ENCODE assay signal across 14 cellular contexts in the genomic region with DNA sequence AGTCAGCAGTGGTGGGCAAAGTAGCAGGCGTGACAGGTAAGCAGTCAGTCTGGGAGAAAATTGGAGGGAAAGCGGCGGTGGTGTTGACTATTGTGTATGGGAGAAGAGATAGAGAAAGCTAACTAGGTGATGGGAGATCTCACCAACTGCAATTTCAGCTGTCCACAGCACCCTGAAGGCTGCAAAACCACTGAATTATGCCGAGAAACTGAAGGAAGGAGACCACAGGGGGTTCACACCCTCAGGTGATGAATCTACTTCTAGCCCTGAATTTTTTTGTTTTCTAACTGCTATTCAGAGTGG.
A peak's percentile ranks its signal among the peaks of the same experiment; 100 is the strongest.
DNase-seq lines count a peak whose midpoint lies in the region; ATAC-seq, FAIRE-seq and TF ChIP-seq lines count a peak whose summit lies in the region.
"Had no signal": no experiment of that assay in that cellular context is flagged by ENCODE, and none has a peak within 500 bp of the region (broad histone marks: within the 10 kb centered on the region; RNA-seq: fewer than 3 reads in every experiment).

No MANE protein-coding gene starts in this region.

- no peak overlapping the region for H3K9ac ChIP-seq in K562 (ENCODE audit: insufficient read depth in 1 of 2, low read depth in 2 of 2, low read length in 2 of 2)

- 0 out of 2 replicates have a peak, but pooled peaks cover 10% of the 10 kb centered on the region for H3K9me2 ChIP-seq in GM23338 (ENCODE audit: insufficient read depth)

- H3K79me2 ChIP-seq in GM23338 (replicated peaks; ENCODE audit: insufficient read depth) (no peaks in the 10 kb centered on the region), K562 (ENCODE audit: control insufficient read depth, insufficient read depth, low read length) (no peaks in the 10 kb centered on the region)

- TF ChIP-seq RAD21 in K562 (CRISPR knock-in tag; conservative IDR thresholded peaks at IDR 0.05 in 1 of 2, IDR thresholded peaks at IDR 0.05 in 1 of 2) = no peak

- CTCF ChIA-PET in HEK293 (lab: Yijun Ruan, JAX) = interaction anchor here (0.6 to 1.5 kb wide), 2 partner anchors 53 to 154 kb away, joined by 3 to 5 read pairs; no protein-coding TSS in a partner anchor
- CTCF ChIA-PET in K562 (lab: Yijun Ruan, JAX; ENCODE audit: low intra/inter-chr PET ratio) = no interaction called here

- H3K4me1 ChIP-seq in GM23338 (ENCODE audit: insufficient read depth) = peaks cover 34% of the 10 kb centered on the region
- peaks cover 7% of the 10 kb centered on the region for H3K4me1 ChIP-seq in HEK293 (ENCODE audit: control insufficient read depth, insufficient read depth, low read length)
- peaks cover 8 to 28% of the 10 kb centered on the region in 2 experiments; a peak in 3 of 5 replicates for H3K4me1 ChIP-seq in K562 (replicated peaks in 1 of 2; ENCODE audit: control insufficient read depth in 2 of 2, insufficient read depth in 2 of 2, low read length in 2 of 2)
- H3K4me1 ChIP-seq: A549, Caco-2 had no signal

- 63% methylated on average over 3 of the region's 4 CpGs for WGBS in K562 (ENCODE audit: insufficient coverage, low coverage, missing lambda C conversion rate)

- H3K4me3 Mint-ChIP-seq in GM23338 (peak overlapping the region; percentile 25; the same call in 1 of the 3 replicates), progenitor cell of endocrine pancreas (ENCODE audit: low read depth) (no peak overlapping the region)
- H3K4me3 Mint-ChIP-seq: CD14-positive monocyte; CD8-positive, alpha-beta memory T cell had no signal

- no peaks in the 10 kb centered on the region for H3K9me1 ChIP-seq in K562 (ENCODE audit: control insufficient read depth, insufficient read depth, low read length)

- peaks cover 41% of the 10 kb centered on the region for H3K4me1 Mint-ChIP-seq in GM23338
- peaks cover 11% of the 10 kb centered on the region for H3K4me1 Mint-ChIP-seq in progenitor cell of endocrine pancreas (ENCODE audit: low read depth)
- H3K4me1 Mint-ChIP-seq: CD14-positive monocyte; CD8-positive, alpha-beta memory T cell had no signal

- H3K27ac Mint-ChIP-seq in GM23338 (no peak overlapping the region), progenitor cell of endocrine pancreas (peak overlapping the region; percentile 9)
- H3K27ac Mint-ChIP-seq: CD14-positive monocyte; CD8-positive, alpha-beta memory T cell had no signal

- H3K4me2 ChIP-seq in GM23338 (peak overlapping the region; percentile 62; the same call in 1 of the 2 replicates), K562 (ENCODE audit: insufficient read depth, low read length) (no peak overlapping the region)
- H3K4me2 ChIP-seq: A549 had no signal

- no peak for TF ChIP-seq POLR2A in K562 (conservative IDR thresholded peaks at IDR 0.05)

- in situ Hi-C loops in K562 (cut with MboI) = no loop called here

- H3K27ac ChIP-seq in GM23338 (ENCODE audit: low read depth) (peak overlapping the region; percentile 87), HEK293 (ENCODE audit: extremely low read depth, low read depth, low read length) (no peak overlapping the region), K562 (ENCODE audit: extremely low read depth, low read depth, low read length) (no peak overlapping the region)
- H3K27ac ChIP-seq: A549 had no signal

- ATAC-seq in GM23338 = no peak
- ATAC-seq in K562 = no peak
- ATAC-seq: A549, HepG2 had no signal

- no peak overlapping the region for H2AFZ ChIP-seq in GM23338
- H2AFZ ChIP-seq in K562 (ENCODE audit: low read depth, low read length) = 0 out of 2 replicates have a peak overlapping the region, but pooled peaks have one; percentile 14

- H3K9me3 ChIP-seq in HEK293 (ENCODE audit: control insufficient read depth, insufficient read depth, low read depth, low read length) = no peaks in the 10 kb centered on the region
- no peaks in the 10 kb centered on the region for H3K9me3 ChIP-seq in K562 (replicated peaks; ENCODE audit: control insufficient read depth, insufficient read depth, low read depth, low read length)
- H3K9me3 ChIP-seq: Caco-2 had no signal

- H3K27me3 Mint-ChIP-seq in GM23338 (ENCODE audit: insufficient read depth, low read depth, poor library complexity) = peaks cover 17% of the 10 kb centered on the region
- H3K27me3 Mint-ChIP-seq in progenitor cell of endocrine pancreas = peaks cover 8% of the 10 kb centered on the region
- H3K27me3 Mint-ChIP-seq: CD8-positive, alpha-beta memory T cell had no signal

- no peaks in the 10 kb centered on the region for H3K27me3 ChIP-seq in GM23338 (ENCODE audit: insufficient read depth)
- H3K27me3 ChIP-seq in K562 (ENCODE audit: control insufficient read depth in 2 of 2, insufficient read depth in 2 of 2, low read length in 2 of 2) = no peaks in the 10 kb centered on the region

- H3K4me3 ChIP-seq in GM23338 (no peak overlapping the region), HEK293 (ENCODE audit: low read depth, low read length) (no peak overlapping the region), K562 (no peak overlapping the region)
- H3K4me3 ChIP-seq: A549 had no signal

- H3K9me3 Mint-ChIP-seq in GM23338 (peaks cover 3% of the 10 kb centered on the region; the same call in 1 of the 3 replicates), progenitor cell of endocrine pancreas (ENCODE audit: low read depth) (no peaks in the 10 kb centered on the region)

- POLR2A ChIA-PET in HEK293 (lab: Yijun Ruan, JAX) (interaction anchor here (0.7 kb wide), 1 partner anchor 42 kb away, joined by 3 read pairs; no protein-coding TSS in a partner anchor), K562 (lab: Yijun Ruan, JAX) (interaction anchor here (0.6 to 1.0 kb wide), 2 partner anchors 22 to 23 kb away, joined by 3 read pairs; no protein-coding TSS in a partner anchor)

- H3F3A ChIP-seq in GM23338 (replicated peaks; ENCODE audit: low read depth) = no peaks in the 10 kb centered on the region

- H4K20me1 ChIP-seq in GM23338 (replicated peaks; ENCODE audit: insufficient read depth) (no peaks in the 10 kb centered on the region), K562 (replicated peaks; ENCODE audit: control insufficient read depth, insufficient read depth, low read length) (no peaks in the 10 kb centered on the region)

- no peak for FAIRE-seq in K562 (lab: Jason Lieb, UNC)
- FAIRE-seq: A549, HepG2 had no signal

- TF ChIP-seq CTCF in GM23338 (conservative IDR thresholded peaks at IDR 0.05; ENCODE audit: low read depth in 2 of 2) (no peak), HEK293 (tag by site-specific recombination; IDR thresholded peaks at IDR 0.05) (no peak), K562 (IDR thresholded peaks at IDR 0.05 in 2 of 3, conservative IDR thresholded peaks at IDR 0.05 in 1 of 3; ENCODE audit: insufficient read depth in 2 of 3, low read depth in 1 of 3, low read length in 3 of 3) (no peak), progenitor cell of endocrine pancreas (IDR thresholded peaks at IDR 0.05; ENCODE audit: unreplicated experiment) (no peak)

- intact Hi-C loops in K562 (cut with micrococcal nuclease) = no loop called here

- peaks cover 3% of the 10 kb centered on the region; the same call in 2 of the 3 replicates for H3K36me3 Mint-ChIP-seq in GM23338 (ENCODE audit: low read depth)
- H3K36me3 Mint-ChIP-seq in progenitor cell of endocrine pancreas (ENCODE audit: insufficient read depth) = no peaks in the 10 kb centered on the region
- H3K36me3 Mint-ChIP-seq: CD14-positive monocyte; CD8-positive, alpha-beta memory T cell had no signal

- BruUV-seq in K562 (replicated peaks; lab: Mats Ljungman, UMichigan) = no TSS peak

- TF ChIP-seq EP300 in K562 (IDR thresholded peaks at IDR 0.05; ENCODE audit: low read length) = no peak

- no peaks in the 10 kb centered on the region; the same call in 1 of the 2 replicates for H3K36me3 ChIP-seq in GM23338 (ENCODE audit: insufficient read depth)
- peaks cover 0 to 5% of the 10 kb centered on the region in 2 experiments; a peak in 2 of 3 replicates for H3K36me3 ChIP-seq in HEK293 (ENCODE audit: control insufficient read depth in 2 of 2, insufficient read depth in 1 of 2, low read length in 2 of 2)
- H3K36me3 ChIP-seq in K562 (ENCODE audit: control insufficient read depth, insufficient read depth, low read length) = no peaks in the 10 kb centered on the region

- no peak for DNase-seq in GM23338 (ENCODE audit: low spot score)
- no peak for DNase-seq in K562 (ENCODE audit: extremely low read depth in 1 of 4, low spot score in 3 of 4)
- DNase-seq in progenitor cell of endocrine pancreas (ENCODE audit: low spot score, unreplicated experiment) = no peak
- DNase-seq in AML-193 (lab: John Stamatoyannopoulos, UW) = no peak
- DNase-seq in activated CD8-positive, alpha-beta memory T cell treated with anti-CD3 and anti-CD28 coated beads, Interleukin-2, amount 50 U/mL, for 48 hours = no peak
- no peak for DNase-seq in activated CD4-positive, alpha-beta T cell treated with anti-CD3 and anti-CD28 coated beads for 1 hour
- DNase-seq: Caco-2; CD8-positive, alpha-beta memory T cell; DND-41; GF-D8 had no signal

TF ChIP-seq in HEK293, 187 proteins besides CTCF, POLR2A, EP300 and RAD21:
- TF ChIP-seq KLF1 (tag by site-specific recombination; IDR thresholded peaks at IDR 0.05) (no peak), ZNF10 (tag by site-specific recombination; IDR thresholded peaks at IDR 0.05) (0 out of 2 replicates have a peak, but pooled peaks have one; percentile 55)

TF ChIP-seq in K562, 482 proteins besides CTCF, POLR2A, EP300 and RAD21 (continues in another document):
- TF ChIP-seq, protein P1, sequence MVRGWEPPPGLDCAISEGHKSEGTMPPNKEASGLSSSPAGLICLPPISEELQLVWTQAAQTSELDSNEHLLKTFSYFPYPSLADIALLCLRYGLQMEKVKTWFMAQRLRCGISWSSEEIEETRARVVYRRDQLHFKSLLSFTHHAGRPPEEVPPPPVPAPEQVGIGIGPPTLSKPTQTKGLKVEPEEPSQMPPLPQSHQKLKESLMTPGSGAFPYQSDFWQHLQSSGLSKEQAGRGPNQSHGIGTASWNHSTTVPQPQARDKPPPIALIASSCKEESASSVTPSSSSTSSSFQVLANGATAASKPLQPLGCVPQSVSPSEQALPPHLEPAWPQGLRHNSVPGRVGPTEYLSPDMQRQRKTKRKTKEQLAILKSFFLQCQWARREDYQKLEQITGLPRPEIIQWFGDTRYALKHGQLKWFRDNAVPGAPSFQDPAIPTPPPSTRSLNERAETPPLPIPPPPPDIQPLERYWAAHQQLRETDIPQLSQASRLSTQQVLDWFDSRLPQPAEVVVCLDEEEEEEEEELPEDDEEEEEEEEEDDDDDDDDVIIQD (CRISPR knock-in tag; IDR thresholded peaks at IDR 0.05) = no peak
- TF ChIP-seq ASH1L (IDR thresholded peaks at IDR 0.05; ENCODE audit: borderline replicate concordance, low read depth, partially characterized antibody) (no peak), NELFE (IDR thresholded peaks at IDR 0.05; ENCODE audit: insufficient read depth, insufficient read length) (no peak), RB1 (IDR thresholded peaks at IDR 0.05; ENCODE audit: low read depth) (no peak), HNRNPH1 (optimal IDR thresholded peaks at IDR 0.05; ENCODE audit: low read depth, low read length) (no peak), ZFX (CRISPR knock-in tag; IDR thresholded peaks at IDR 0.05) (no peak)
- TF ChIP-seq, protein P2, sequence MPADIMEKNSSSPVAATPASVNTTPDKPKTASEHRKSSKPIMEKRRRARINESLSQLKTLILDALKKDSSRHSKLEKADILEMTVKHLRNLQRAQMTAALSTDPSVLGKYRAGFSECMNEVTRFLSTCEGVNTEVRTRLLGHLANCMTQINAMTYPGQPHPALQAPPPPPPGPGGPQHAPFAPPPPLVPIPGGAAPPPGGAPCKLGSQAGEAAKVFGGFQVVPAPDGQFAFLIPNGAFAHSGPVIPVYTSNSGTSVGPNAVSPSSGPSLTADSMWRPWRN (IDR thresholded peaks at IDR 0.05; ENCODE audit: low read depth) = no peak
